ENCODE assay signal across 37 cellular contexts in the genomic region with DNA sequence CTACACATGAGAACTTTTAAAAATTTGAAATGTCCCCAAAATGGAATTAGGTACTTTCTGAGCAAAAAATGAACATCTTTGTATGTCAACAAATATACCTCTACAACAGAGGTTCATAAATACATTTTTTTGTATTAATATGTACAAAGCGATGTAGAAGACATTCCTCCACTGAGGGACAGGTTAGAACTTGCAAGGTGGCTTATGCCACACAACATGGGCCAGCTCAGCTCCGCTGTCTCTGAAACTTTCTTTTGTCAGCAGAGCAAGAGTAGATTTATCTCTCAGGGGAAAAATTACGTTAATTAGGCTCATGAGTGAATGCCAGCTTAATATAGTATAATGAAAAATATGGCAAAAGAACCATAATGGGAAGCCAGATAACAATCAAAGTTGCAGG.
"Had no signal": no experiment of that assay in that cellular context is flagged by ENCODE, and none has a peak within 500 bp of the region (broad histone marks: within the 10 kb centered on the region; RNA-seq: fewer than 3 reads in every experiment).

No MANE protein-coding gene starts in this region.

- H3K36me3 ChIP-seq: adrenal gland, brain microvascular endothelial cell, breast epithelium, cardiac muscle cell had no signal

- H3K4me3 Mint-ChIP-seq: activated B cell treated with CpG ODN at 0.5 μM for 24 hours; activated CD4-positive, alpha-beta memory T cell treated with anti-CD3 and anti-CD28 coated beads for 36 hours; activated CD4-positive, alpha-beta T cell treated with anti-CD3 and anti-CD28 coated beads, Interleukin-2, amount 10 ng/mL, durations not matched to agents 24 days and 14 days; activated CD8-positive, alpha-beta T cell treated with anti-CD3 and anti-CD28 coated beads for 36 hours; activated naive CD4-positive, alpha-beta T cell treated with anti-CD3 and anti-CD28 coated beads for 36 hours; activated naive CD8-positive, alpha-beta T cell treated with anti-CD3 and anti-CD28 coated beads for 36 hours; activated T-cell treated with anti-CD3 and anti-CD28 coated beads, Interleukin-2, amount 50 U/mL, for 4 hours; activated T-cell treated with anti-CD3 and anti-CD28 coated beads, Interleukin-2, amount 50 U/mL, for 72 hours; activated T-helper 1 cell treated with anti-CD3 and anti-CD28 coated beads, Interleukin-12 subunit alpha, Interleukin-12 subunit beta, Interleukin-2, Interleukin-4 antibody, amounts not matched to agents 30 ng/mL and 10 ng/mL and 1 ng/mL, durations not matched to agents 14 hours and 24 hours and 36 hours; activated T-helper 17 cell treated with anti-CD3 and anti-CD28 coated beads, Interleukin-2, amount 50 U/mL, for 72 hours; T-helper 1 cell treated with Interleukin-12 subunit alpha and Interleukin-12 subunit beta and Interleukin-4 antibody, amounts not matched to agents 30 μg/mL and 1 μg/mL, for 36 hours; T-helper 2 cell treated with Interferon-gamma antibody and Interleukin-4, amounts not matched to agents 5 μg/mL and 100 μg/mL, for 36 hours had no signal

- ATAC-seq: activated CD8-positive, alpha-beta T cell treated with anti-CD3 and anti-CD28 coated beads for 36 hours; activated naive CD4-positive, alpha-beta T cell treated with anti-CD3 and anti-CD28 coated beads, Interleukin-2, amount 50 U/mL, for 72 hours; activated T-cell treated with anti-CD3 and anti-CD28 coated beads, Interleukin-2, amount 50 U/mL, for 4 hours; activated T-cell treated with anti-CD3 and anti-CD28 coated beads, Interleukin-2, amount 50 U/mL, for 72 hours; activated T-helper 17 cell treated with anti-CD3 and anti-CD28 coated beads, Interleukin-2, amount 50 U/mL, for 72 hours; body of pancreas had no signal

- H3K4me1 Mint-ChIP-seq: activated B cell treated with CpG ODN at 0.5 μM for 24 hours; activated CD4-positive, alpha-beta T cell treated with anti-CD3 and anti-CD28 coated beads, Interleukin-2, amount 10 ng/mL, durations not matched to agents 24 days and 14 days; activated naive CD8-positive, alpha-beta T cell treated with anti-CD3 and anti-CD28 coated beads for 36 hours; activated T-helper 17 cell treated with anti-CD3 and anti-CD28 coated beads, Interleukin-2, amount 50 U/mL, for 72 hours had no signal

- H3K27me3 ChIP-seq: adrenal gland, body of pancreas, brain microvascular endothelial cell had no signal

- H3K27ac Mint-ChIP-seq: activated B cell treated with CpG ODN at 0.5 μM for 24 hours; activated CD4-positive, alpha-beta memory T cell treated with anti-CD3 and anti-CD28 coated beads for 36 hours; activated CD4-positive, alpha-beta T cell treated with anti-CD3 and anti-CD28 coated beads, Interleukin-2, amount 10 ng/mL, durations not matched to agents 24 days and 14 days; activated CD8-positive, alpha-beta T cell treated with anti-CD3 and anti-CD28 coated beads for 36 hours; activated naive CD4-positive, alpha-beta T cell treated with anti-CD3 and anti-CD28 coated beads for 36 hours; activated naive CD4-positive, alpha-beta T cell treated with anti-CD3 and anti-CD28 coated beads, Interleukin-2, amount 50 U/mL, for 72 hours; activated naive CD8-positive, alpha-beta T cell treated with anti-CD3 and anti-CD28 coated beads for 36 hours; activated T-cell treated with anti-CD3 and anti-CD28 coated beads, Interleukin-2, amount 50 U/mL, for 72 hours; activated T-helper 1 cell treated with anti-CD3 and anti-CD28 coated beads, Interleukin-12 subunit alpha, Interleukin-12 subunit beta, Interleukin-2, Interleukin-4 antibody, amounts not matched to agents 30 ng/mL and 10 ng/mL and 1 ng/mL, durations not matched to agents 14 hours and 24 hours and 36 hours; activated T-helper 17 cell treated with anti-CD3 and anti-CD28 coated beads, Interleukin-2, amount 50 U/mL, for 72 hours; T-helper 1 cell treated with Interleukin-12 subunit alpha and Interleukin-12 subunit beta and Interleukin-4 antibody, amounts not matched to agents 30 μg/mL and 1 μg/mL, for 36 hours; T-helper 2 cell treated with Interferon-gamma antibody and Interleukin-4, amounts not matched to agents 5 μg/mL and 100 μg/mL, for 36 hours had no signal

- DNase-seq: activated B cell treated with CpG ODN at 0.5 μM for 24 hours; activated CD4-positive, alpha-beta memory T cell treated with anti-CD3 and anti-CD28 coated beads for 36 hours; activated CD4-positive, alpha-beta T cell treated with anti-CD3 and anti-CD28 coated beads for 4 hours; activated CD4-positive, alpha-beta T cell treated with anti-CD3 and anti-CD28 coated beads, Interleukin-2, amount 10 ng/mL, durations not matched to agents 24 days and 14 days; activated CD4-positive, alpha-beta T cell treated with anti-CD3 and anti-CD28 coated beads, Interleukin-2, amount 50 U/mL, for 1 hour; activated CD4-positive, alpha-beta T cell treated with anti-CD3 and anti-CD28 coated beads, Interleukin-2, amount 50 U/mL, for 4 hours; activated CD4-positive, CD25-positive, alpha-beta regulatory T cell treated with anti-CD3 and anti-CD28 coated beads, Interleukin-2, amount 50 U/mL, for 72 hours; activated CD8-positive, alpha-beta memory T cell treated with anti-CD3 and anti-CD28 coated beads, Interleukin-2, amount 50 U/mL, for 4 hours; activated CD8-positive, alpha-beta T cell treated with anti-CD3 and anti-CD28 coated beads for 36 hours; activated effector memory CD4-positive, alpha-beta T cell treated with anti-CD3 and anti-CD28 coated beads, Interleukin-2, amount 50 U/mL, for 16 hours; activated gamma-delta T cell treated with Interleukin-2 at 50 U/mL for 16 hours; activated naive CD4-positive, alpha-beta T cell; activated naive CD4-positive, alpha-beta T cell treated with anti-CD3 and anti-CD28 coated beads for 36 hours; activated naive CD4-positive, alpha-beta T cell treated with anti-CD3 and anti-CD28 coated beads, Interleukin-2, amount 50 U/mL, for 16 hours; activated naive CD8-positive, alpha-beta T cell treated with anti-CD3 and anti-CD28 coated beads for 36 hours; activated T-cell treated with anti-CD3 and anti-CD28 coated beads for 4 hours; activated T-cell treated with anti-CD3 and anti-CD28 coated beads, Interleukin-2, amount 50 U/mL, for 1 hour; activated T-cell treated with anti-CD3 and anti-CD28 coated beads, Interleukin-2, amount 50 U/mL, for 4 hours; activated T-cell treated with anti-CD3 and anti-CD28 coated beads, Interleukin-2, amount 50 U/mL, for 72 hours; adrenal gland; amniotic stem cell; aorta; body of pancreas; brain microvascular endothelial cell; caudate nucleus; SW 1271; T-helper 1 cell; T-helper 2 cell; T-helper 9 cell had no signal

- H3K4me1 ChIP-seq: adrenal gland, body of pancreas, breast epithelium had no signal

- H3K36me3 Mint-ChIP-seq: activated CD4-positive, alpha-beta memory T cell treated with anti-CD3 and anti-CD28 coated beads for 36 hours; activated naive CD4-positive, alpha-beta T cell treated with anti-CD3 and anti-CD28 coated beads, Interleukin-2, amount 50 U/mL, for 72 hours; activated naive CD8-positive, alpha-beta T cell treated with anti-CD3 and anti-CD28 coated beads for 36 hours had no signal

- H3K9me3 Mint-ChIP-seq: activated B cell treated with CpG ODN at 0.5 μM for 24 hours; activated CD4-positive, alpha-beta memory T cell treated with anti-CD3 and anti-CD28 coated beads for 36 hours; activated CD4-positive, alpha-beta T cell treated with anti-CD3 and anti-CD28 coated beads, Interleukin-2, amount 10 ng/mL, durations not matched to agents 24 days and 14 days; activated CD8-positive, alpha-beta T cell treated with anti-CD3 and anti-CD28 coated beads for 36 hours; activated naive CD4-positive, alpha-beta T cell treated with anti-CD3 and anti-CD28 coated beads for 36 hours; activated naive CD4-positive, alpha-beta T cell treated with anti-CD3 and anti-CD28 coated beads, Interleukin-2, amount 50 U/mL, for 72 hours; activated naive CD8-positive, alpha-beta T cell treated with anti-CD3 and anti-CD28 coated beads for 36 hours; activated T-cell treated with anti-CD3 and anti-CD28 coated beads, Interleukin-2, amount 50 U/mL, for 4 hours; activated T-cell treated with anti-CD3 and anti-CD28 coated beads, Interleukin-2, amount 50 U/mL, for 72 hours; activated T-helper 1 cell treated with anti-CD3 and anti-CD28 coated beads, Interleukin-12 subunit alpha, Interleukin-12 subunit beta, Interleukin-2, Interleukin-4 antibody, amounts not matched to agents 30 ng/mL and 10 ng/mL and 1 ng/mL, durations not matched to agents 14 hours and 24 hours and 36 hours; activated T-helper 17 cell treated with anti-CD3 and anti-CD28 coated beads, Interleukin-2, amount 50 U/mL, for 72 hours; T-helper 1 cell treated with Interleukin-12 subunit alpha and Interleukin-12 subunit beta and Interleukin-4 antibody, amounts not matched to agents 30 μg/mL and 1 μg/mL, for 36 hours; T-helper 2 cell treated with Interferon-gamma antibody and Interleukin-4, amounts not matched to agents 5 μg/mL and 100 μg/mL, for 36 hours had no signal

- H3K9me3 ChIP-seq: adrenal gland, body of pancreas, breast epithelium had no signal

- H3K4me3 ChIP-seq: adrenal gland, body of pancreas, breast epithelium, cardiac muscle cell had no signal

- H3K27ac ChIP-seq: adrenal gland, body of pancreas, brain microvascular endothelial cell, cardiac muscle cell, VCaP had no signal
